In genomic region chr1:243490147-243490546, GRCh38 we compare ENCODE assay signal across 16 cellular contexts.
"Had no signal": no experiment of that assay in that cellular context is flagged by ENCODE, and none has a peak within 500 bp of the region (broad histone marks: within the 10 kb centered on the region; RNA-seq: fewer than 3 reads in every experiment).

No MANE protein-coding gene starts in this region.

- DNase-seq: activated CD4-positive, alpha-beta T cell treated with anti-CD3 and anti-CD28 coated beads, Interleukin-2, amount 50 U/mL, for 4 hours; activated CD8-positive, alpha-beta memory T cell treated with anti-CD3 and anti-CD28 coated beads, Interleukin-2, amount 10 ng/mL, durations not matched to agents 7 days and 5 days; activated gamma-delta T cell; activated naive CD8-positive, alpha-beta T cell treated with anti-CD3 and anti-CD28 coated beads for 36 hours; activated T-cell treated with anti-CD3 and anti-CD28 coated beads, Interleukin-2, amount 50 U/mL, for 48 hours; anterior cingulate cortex; foreskin melanocyte; heart left ventricle; naive B cell; retina; T-helper 17 cell had no signal

- H3K9me3 ChIP-seq: heart left ventricle, neutrophil, upper lobe of left lung had no signal

- H3K27ac Mint-ChIP-seq: activated CD8-positive, alpha-beta memory T cell treated with anti-CD3 and anti-CD28 coated beads, Interleukin-2, amount 10 ng/mL, durations not matched to agents 7 days and 5 days; activated naive CD8-positive, alpha-beta T cell treated with anti-CD3 and anti-CD28 coated beads for 36 hours had no signal

- H3K36me3 Mint-ChIP-seq: activated naive CD8-positive, alpha-beta T cell treated with anti-CD3 and anti-CD28 coated beads for 36 hours had no signal

- H3K4me3 Mint-ChIP-seq: activated CD8-positive, alpha-beta memory T cell treated with anti-CD3 and anti-CD28 coated beads, Interleukin-2, amount 10 ng/mL, durations not matched to agents 7 days and 5 days; activated naive CD8-positive, alpha-beta T cell treated with anti-CD3 and anti-CD28 coated beads for 36 hours; stimulated activated effector memory CD8-positive, alpha-beta T cell treated with anti-CD3 and anti-CD28 coated beads, Interleukin-12 subunit alpha, Interleukin-12 subunit beta, amount 100 ng/mL, for 72 hours had no signal

- H3K27ac ChIP-seq: neutrophil had no signal

- H3K27me3 Mint-ChIP-seq: activated CD8-positive, alpha-beta memory T cell treated with anti-CD3 and anti-CD28 coated beads, Interleukin-2, amount 10 ng/mL, durations not matched to agents 7 days and 5 days; activated naive CD8-positive, alpha-beta T cell treated with anti-CD3 and anti-CD28 coated beads for 36 hours; naive B cell; T-helper 17 cell had no signal

- ATAC-seq: activated CD8-positive, alpha-beta memory T cell treated with anti-CD3 and anti-CD28 coated beads, Interleukin-2, amount 10 ng/mL, durations not matched to agents 7 days and 5 days; heart left ventricle; stimulated activated effector memory CD8-positive, alpha-beta T cell treated with anti-CD3 and anti-CD28 coated beads, Interleukin-12 subunit alpha, Interleukin-12 subunit beta, amount 100 ng/mL, for 72 hours; T-helper 17 cell had no signal

- H3K4me1 Mint-ChIP-seq: activated CD8-positive, alpha-beta memory T cell treated with anti-CD3 and anti-CD28 coated beads, Interleukin-2, amount 10 ng/mL, durations not matched to agents 7 days and 5 days; activated naive CD8-positive, alpha-beta T cell treated with anti-CD3 and anti-CD28 coated beads for 36 hours; stimulated activated effector memory CD8-positive, alpha-beta T cell treated with anti-CD3 and anti-CD28 coated beads, Interleukin-12 subunit alpha, Interleukin-12 subunit beta, amount 100 ng/mL, for 72 hours had no signal

- H3K4me3 ChIP-seq: heart left ventricle, lung, skin epidermis, upper lobe of left lung had no signal

- H3K27me3 ChIP-seq: heart left ventricle, neutrophil, upper lobe of left lung had no signal

- H3K9me3 Mint-ChIP-seq: activated naive CD8-positive, alpha-beta T cell treated with anti-CD3 and anti-CD28 coated beads for 36 hours; naive B cell; stimulated activated effector memory CD8-positive, alpha-beta T cell treated with anti-CD3 and anti-CD28 coated beads, Interleukin-12 subunit alpha, Interleukin-12 subunit beta, amount 100 ng/mL, for 72 hours had no signal
